Comparison of ENCODE assay signal across 15 cellular contexts in the genomic region with DNA sequence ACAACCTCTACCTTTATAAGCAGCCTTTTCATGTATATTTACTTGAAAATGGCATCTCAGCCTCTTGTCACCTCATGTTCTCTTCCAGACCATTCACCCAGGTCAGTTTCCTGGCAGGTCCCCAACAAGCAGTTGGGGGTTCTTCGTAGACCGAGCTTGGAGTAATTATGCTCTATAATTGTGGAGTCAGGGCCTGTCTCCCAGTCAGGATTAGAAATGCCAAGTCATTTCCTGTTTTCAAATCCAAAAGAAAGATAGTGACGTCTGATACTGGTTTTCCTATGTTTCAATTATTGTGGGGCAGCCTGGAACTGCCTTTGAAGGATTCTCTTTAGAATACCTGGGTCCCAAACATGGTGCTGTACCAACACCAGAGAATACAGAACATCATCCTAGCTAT.
DNase-seq lines count a peak whose midpoint lies in the region; ATAC-seq and TF ChIP-seq lines count a peak whose summit lies in the region.
"Had no signal": no experiment of that assay in that cellular context is flagged by ENCODE, and none has a peak within 500 bp of the region (broad histone marks: within the 10 kb centered on the region; RNA-seq: fewer than 3 reads in every experiment).

No MANE protein-coding gene starts in this region.

- H3K4me1 ChIP-seq in right cardiac atrium (ENCODE audit: control insufficient read depth, insufficient read depth, low read length) = peaks cover 4% of the 10 kb centered on the region
- H3K4me1 ChIP-seq in SJSA1 (replicated peaks) = no peaks in the 10 kb centered on the region
- peaks cover 3 to 30% of the 10 kb centered on the region in 2 donors for H3K4me1 ChIP-seq in thoracic aorta (ENCODE audit: control insufficient read depth in 1 of 2, low read depth in 2 of 2)

- H3K4me1 Mint-ChIP-seq in CD14-positive monocyte = peaks cover 8% of the 10 kb centered on the region
- H3K4me1 Mint-ChIP-seq: B cell, IgD-negative memory B cell had no signal

- intact Hi-C loops in right cardiac atrium (cut with DNase I) (no loop called here), Right ventricle myocardium superior (cut with DNase I) (no loop called here), CD14-positive monocyte (cut with micrococcal nuclease) (no loop called here)

- no peak overlapping the region for H3K4me3 Mint-ChIP-seq in CD14-positive monocyte
- H3K4me3 Mint-ChIP-seq: activated naive CD4-positive, alpha-beta T cell treated with anti-CD3 and anti-CD28 coated beads for 36 hours; B cell; IgD-negative memory B cell had no signal

- no peak overlapping the region for H3K27ac ChIP-seq in right cardiac atrium (ENCODE audit: low read length)
- H3K27ac ChIP-seq in SJSA1 = 0 out of 2 replicates have a peak overlapping the region, but pooled peaks have one; percentile 14
- H3K27ac ChIP-seq in thoracic aorta = peak overlapping the region; percentile 61 to 73

- H3K9me3 ChIP-seq in right cardiac atrium (ENCODE audit: control insufficient read depth, low read length) = no peaks in the 10 kb centered on the region
- H3K9me3 ChIP-seq in SJSA1 (replicated peaks) = no peaks in the 10 kb centered on the region
- H3K9me3 ChIP-seq in thoracic aorta = no peaks in the 10 kb centered on the region

- peaks cover 24 to 64% (median 35%) of the 10 kb centered on the region in 3 donors for H3K27me3 Mint-ChIP-seq in CD14-positive monocyte (ENCODE audit: low read depth in 3 of 3)

- 35% methylated on average over 3 of the region's 3 CpGs for WGBS in right cardiac atrium

- DNase-seq in right cardiac atrium (no peak), Right ventricle myocardium superior (no peak), SJSA1 (ENCODE audit: low read depth in 1 of 2, low spot score in 2 of 2) (peak in 1 of 2 experiments; percentile 4), fibroblast of mammary gland (ENCODE audit: low read depth) (peak; percentile 18), thoracic aorta (ENCODE audit: low spot score) (no peak), SW480 (ENCODE audit: low spot score) (no peak), CD14-positive monocyte (ENCODE audit: low spot score) (no peak)
- DNase-seq in activated naive CD4-positive, alpha-beta T cell treated with Interleukin-2 at 50 U/mL for 16 hours = no peak
- DNase-seq: activated naive CD4-positive, alpha-beta T cell treated with anti-CD3 and anti-CD28 coated beads for 36 hours; kidney; NCI-H1930; T-helper 9 cell had no signal

- H3K27me3 ChIP-seq in right cardiac atrium (ENCODE audit: control insufficient read depth, insufficient read depth) (no peaks in the 10 kb centered on the region), SJSA1 (replicated peaks) (no peaks in the 10 kb centered on the region), thoracic aorta (replicated peaks; ENCODE audit: insufficient read depth) (no peaks in the 10 kb centered on the region)

- H3K36me3 Mint-ChIP-seq in CD14-positive monocyte = no peaks in the 10 kb centered on the region
- H3K36me3 Mint-ChIP-seq: IgD-negative memory B cell had no signal

- ATAC-seq in right cardiac atrium (peak; percentile 40 to 55), Right ventricle myocardium superior (ENCODE audit: poor library complexity) (no peak), thoracic aorta (ENCODE audit: insufficient number of reproducible peaks, low FRiP score, low read depth) (peak; percentile 21)
- ATAC-seq: sciatic nerve had no signal

- H3K36me3 ChIP-seq in SJSA1 = no peaks in the 10 kb centered on the region
- H3K36me3 ChIP-seq in thoracic aorta = no peaks in the 10 kb centered on the region

- TF ChIP-seq CTCF in fibroblast of mammary gland (conservative IDR thresholded peaks at IDR 0.05; ENCODE audit: control insufficient read depth, insufficient read depth, low read depth, low read length) (no peak), thoracic aorta (IDR thresholded peaks at IDR 0.05) (no peak), CD14-positive monocyte (IDR thresholded peaks at IDR 0.05) (no peak)

- H3K9me3 Mint-ChIP-seq in CD14-positive monocyte = peaks cover 0 to 3% (median 0%) of the 10 kb centered on the region in 7 donors
- H3K9me3 Mint-ChIP-seq: activated naive CD4-positive, alpha-beta T cell treated with anti-CD3 and anti-CD28 coated beads for 36 hours; IgD-negative memory B cell had no signal

- no peak overlapping the region for H3K27ac Mint-ChIP-seq in CD14-positive monocyte
- H3K27ac Mint-ChIP-seq: activated naive CD4-positive, alpha-beta T cell treated with anti-CD3 and anti-CD28 coated beads for 36 hours; B cell; IgD-negative memory B cell had no signal

- H3K4me3 ChIP-seq in right cardiac atrium (ENCODE audit: low read length) = no peak overlapping the region
- H3K4me3 ChIP-seq in SJSA1 = no peak overlapping the region
- no peak overlapping the region for H3K4me3 ChIP-seq in fibroblast of mammary gland (ENCODE audit: control insufficient read depth, low read depth, low read length)
- H3K4me3 ChIP-seq in thoracic aorta = peak overlapping the region; percentile 10
